Comparison of ENCODE assay signal across 1 cellular context in the genomic region with DNA sequence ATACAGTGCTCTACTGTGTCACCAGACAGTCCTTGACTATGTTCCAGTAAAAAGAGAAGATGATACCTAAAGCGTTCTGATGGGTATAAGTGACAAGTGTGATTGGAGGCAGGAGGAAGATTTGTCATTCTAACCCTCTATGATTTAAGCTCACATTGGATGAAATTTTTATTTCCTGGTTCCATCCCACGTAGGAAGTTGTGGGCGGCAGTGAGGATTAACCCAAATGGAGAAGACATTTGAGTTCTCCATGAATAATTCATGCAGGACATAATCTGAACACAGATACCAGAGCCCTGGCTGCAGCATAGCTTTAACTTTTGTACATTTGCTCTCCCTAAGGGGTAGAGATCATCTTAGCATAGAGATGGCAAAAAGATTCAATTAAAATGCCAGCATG.
TF ChIP-seq lines count a peak whose summit lies in the region.

No MANE protein-coding gene starts in this region.

TF ChIP-seq in HepG2, 621 proteins besides CTCF, POLR2A, EP300 and RAD21 (continued from another document):
- TF ChIP-seq SCMH1 (CRISPR knock-in tag; IDR thresholded peaks at IDR 0.05; ENCODE audit: borderline replicate concordance) (no peak), ZNF891 (CRISPR knock-in tag; IDR thresholded peaks at IDR 0.05) (no peak), IKZF4 (CRISPR knock-in tag; IDR thresholded peaks at IDR 0.05; ENCODE audit: borderline replicate concordance, low read depth, not compliant biosample characterization) (no peak), ZNF761 (CRISPR knock-in tag; conservative IDR thresholded peaks at IDR 0.05) (no peak), SMAD9 (CRISPR knock-in tag; IDR thresholded peaks at IDR 0.05) (no peak), FOXA1 (IDR thresholded peaks at IDR 0.05) (no peak), FOXA1 (CRISPR knock-in tag; IDR thresholded peaks at IDR 0.05) (no peak), RBM39 (IDR thresholded peaks at IDR 0.05; ENCODE audit: low read depth, low read length, poor library complexity, severe bottlenecking) (no peak), ZNF777 (CRISPR knock-in tag; IDR thresholded peaks at IDR 0.05) (no peak), FOSL1 (CRISPR knock-in tag; IDR thresholded peaks at IDR 0.05; ENCODE audit: borderline replicate concordance) (no peak), ELF3 (CRISPR knock-in tag; IDR thresholded peaks at IDR 0.05) (no peak), JUND (CRISPR knock-in tag; IDR thresholded peaks at IDR 0.05) (no peak)
- TF ChIP-seq, protein P1, sequence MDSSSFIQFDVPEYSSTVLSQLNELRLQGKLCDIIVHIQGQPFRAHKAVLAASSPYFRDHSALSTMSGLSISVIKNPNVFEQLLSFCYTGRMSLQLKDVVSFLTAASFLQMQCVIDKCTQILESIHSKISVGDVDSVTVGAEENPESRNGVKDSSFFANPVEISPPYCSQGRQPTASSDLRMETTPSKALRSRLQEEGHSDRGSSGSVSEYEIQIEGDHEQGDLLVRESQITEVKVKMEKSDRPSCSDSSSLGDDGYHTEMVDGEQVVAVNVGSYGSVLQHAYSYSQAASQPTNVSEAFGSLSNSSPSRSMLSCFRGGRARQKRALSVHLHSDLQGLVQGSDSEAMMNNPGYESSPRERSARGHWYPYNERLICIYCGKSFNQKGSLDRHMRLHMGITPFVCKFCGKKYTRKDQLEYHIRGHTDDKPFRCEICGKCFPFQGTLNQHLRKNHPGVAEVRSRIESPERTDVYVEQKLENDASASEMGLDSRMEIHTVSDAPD (CRISPR knock-in tag; IDR thresholded peaks at IDR 0.05), result no peak
- TF ChIP-seq, protein P2, sequence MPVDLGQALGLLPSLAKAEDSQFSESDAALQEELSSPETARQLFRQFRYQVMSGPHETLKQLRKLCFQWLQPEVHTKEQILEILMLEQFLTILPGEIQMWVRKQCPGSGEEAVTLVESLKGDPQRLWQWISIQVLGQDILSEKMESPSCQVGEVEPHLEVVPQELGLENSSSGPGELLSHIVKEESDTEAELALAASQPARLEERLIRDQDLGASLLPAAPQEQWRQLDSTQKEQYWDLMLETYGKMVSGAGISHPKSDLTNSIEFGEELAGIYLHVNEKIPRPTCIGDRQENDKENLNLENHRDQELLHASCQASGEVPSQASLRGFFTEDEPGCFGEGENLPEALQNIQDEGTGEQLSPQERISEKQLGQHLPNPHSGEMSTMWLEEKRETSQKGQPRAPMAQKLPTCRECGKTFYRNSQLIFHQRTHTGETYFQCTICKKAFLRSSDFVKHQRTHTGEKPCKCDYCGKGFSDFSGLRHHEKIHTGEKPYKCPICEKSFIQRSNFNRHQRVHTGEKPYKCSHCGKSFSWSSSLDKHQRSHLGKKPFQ (CRISPR knock-in tag; IDR thresholded peaks at IDR 0.05; ENCODE audit: insufficient replicate concordance), result no peak
- TF ChIP-seq, protein P3, sequence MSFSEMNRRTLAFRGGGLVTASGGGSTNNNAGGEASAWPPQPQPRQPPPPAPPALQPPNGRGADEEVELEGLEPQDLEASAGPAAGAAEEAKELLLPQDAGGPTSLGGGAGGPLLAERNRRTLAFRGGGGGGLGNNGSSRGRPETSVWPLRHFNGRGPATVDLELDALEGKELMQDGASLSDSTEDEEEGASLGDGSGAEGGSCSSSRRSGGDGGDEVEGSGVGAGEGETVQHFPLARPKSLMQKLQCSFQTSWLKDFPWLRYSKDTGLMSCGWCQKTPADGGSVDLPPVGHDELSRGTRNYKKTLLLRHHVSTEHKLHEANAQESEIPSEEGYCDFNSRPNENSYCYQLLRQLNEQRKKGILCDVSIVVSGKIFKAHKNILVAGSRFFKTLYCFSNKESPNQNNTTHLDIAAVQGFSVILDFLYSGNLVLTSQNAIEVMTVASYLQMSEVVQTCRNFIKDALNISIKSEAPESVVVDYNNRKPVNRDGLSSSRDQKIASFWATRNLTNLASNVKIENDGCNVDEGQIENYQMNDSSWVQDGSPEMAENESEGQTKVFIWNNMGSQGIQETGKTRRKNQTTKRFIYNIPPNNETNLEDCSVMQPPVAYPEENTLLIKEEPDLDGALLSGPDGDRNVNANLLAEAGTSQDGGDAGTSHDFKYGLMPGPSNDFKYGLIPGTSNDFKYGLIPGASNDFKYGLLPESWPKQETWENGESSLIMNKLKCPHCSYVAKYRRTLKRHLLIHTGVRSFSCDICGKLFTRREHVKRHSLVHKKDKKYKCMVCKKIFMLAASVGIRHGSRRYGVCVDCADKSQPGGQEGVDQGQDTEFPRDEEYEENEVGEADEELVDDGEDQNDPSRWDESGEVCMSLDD (CRISPR knock-in tag; IDR thresholded peaks at IDR 0.05; ENCODE audit: borderline replicate concordance), result no peak
- TF ChIP-seq, protein P4, sequence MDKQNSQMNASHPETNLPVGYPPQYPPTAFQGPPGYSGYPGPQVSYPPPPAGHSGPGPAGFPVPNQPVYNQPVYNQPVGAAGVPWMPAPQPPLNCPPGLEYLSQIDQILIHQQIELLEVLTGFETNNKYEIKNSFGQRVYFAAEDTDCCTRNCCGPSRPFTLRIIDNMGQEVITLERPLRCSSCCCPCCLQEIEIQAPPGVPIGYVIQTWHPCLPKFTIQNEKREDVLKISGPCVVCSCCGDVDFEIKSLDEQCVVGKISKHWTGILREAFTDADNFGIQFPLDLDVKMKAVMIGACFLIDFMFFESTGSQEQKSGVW (CRISPR knock-in tag; IDR thresholded peaks at IDR 0.05; ENCODE audit: borderline replicate concordance), result no peak
- TF ChIP-seq, protein P5, sequence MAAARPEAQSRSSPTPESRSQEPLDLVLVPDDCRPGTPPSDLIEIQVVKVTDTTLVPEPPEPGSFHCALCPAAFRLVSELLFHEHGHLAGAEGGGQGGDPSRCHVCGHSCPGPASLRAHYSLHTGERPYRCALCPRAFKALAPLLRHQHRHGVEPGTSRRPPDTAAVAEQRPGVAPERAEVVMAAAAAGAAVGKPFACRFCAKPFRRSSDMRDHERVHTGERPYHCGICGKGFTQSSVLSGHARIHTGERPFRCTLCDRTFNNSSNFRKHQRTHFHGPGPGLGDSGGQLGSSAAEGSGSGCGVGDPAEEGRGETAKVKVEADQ (CRISPR knock-in tag; IDR thresholded peaks at IDR 0.05; ENCODE audit: borderline replicate concordance), result no peak
- TF ChIP-seq, protein P6, sequence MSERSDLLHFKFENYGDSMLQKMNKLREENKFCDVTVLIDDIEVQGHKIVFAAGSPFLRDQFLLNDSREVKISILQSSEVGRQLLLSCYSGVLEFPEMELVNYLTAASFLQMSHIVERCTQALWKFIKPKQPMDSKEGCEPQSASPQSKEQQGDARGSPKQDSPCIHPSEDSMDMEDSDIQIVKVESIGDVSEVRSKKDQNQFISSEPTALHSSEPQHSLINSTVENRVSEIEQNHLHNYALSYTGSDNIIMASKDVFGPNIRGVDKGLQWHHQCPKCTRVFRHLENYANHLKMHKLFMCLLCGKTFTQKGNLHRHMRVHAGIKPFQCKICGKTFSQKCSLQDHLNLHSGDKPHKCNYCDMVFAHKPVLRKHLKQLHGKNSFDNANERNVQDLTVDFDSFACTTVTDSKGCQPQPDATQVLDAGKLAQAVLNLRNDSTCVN (CRISPR knock-in tag; IDR thresholded peaks at IDR 0.05; ENCODE audit: borderline replicate concordance), result no peak
TF ChIP-seq in HepG2: peak in this region for 0.
